In the genomic region with DNA sequence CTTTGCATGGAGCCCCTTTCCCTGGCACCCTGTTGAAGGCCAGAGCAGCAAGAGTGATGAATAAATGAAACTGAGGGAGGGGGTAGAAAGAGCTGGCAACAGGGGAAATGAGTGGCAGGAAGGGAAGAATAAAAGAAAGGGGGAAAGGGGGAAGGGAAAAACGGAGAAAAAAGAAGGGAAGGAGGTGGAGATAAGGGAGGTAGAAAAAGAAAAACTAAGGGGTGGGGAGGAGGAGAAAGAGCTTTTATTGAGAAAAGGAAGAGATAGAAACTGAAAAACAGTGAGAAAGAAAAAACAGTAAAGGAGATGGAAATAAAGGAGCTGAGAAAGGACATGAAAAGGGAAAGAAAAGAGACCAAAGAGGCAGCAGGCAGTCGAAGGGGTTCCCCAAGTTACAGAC, we compare ENCODE assay signal across 1 cellular context.
TF ChIP-seq lines count a peak whose summit lies in the region.

No MANE protein-coding gene starts in this region.

TF ChIP-seq in GM23338, 12 proteins besides CTCF, POLR2A, EP300 and RAD21 (continued from another document):
- TF ChIP-seq, protein P1, sequence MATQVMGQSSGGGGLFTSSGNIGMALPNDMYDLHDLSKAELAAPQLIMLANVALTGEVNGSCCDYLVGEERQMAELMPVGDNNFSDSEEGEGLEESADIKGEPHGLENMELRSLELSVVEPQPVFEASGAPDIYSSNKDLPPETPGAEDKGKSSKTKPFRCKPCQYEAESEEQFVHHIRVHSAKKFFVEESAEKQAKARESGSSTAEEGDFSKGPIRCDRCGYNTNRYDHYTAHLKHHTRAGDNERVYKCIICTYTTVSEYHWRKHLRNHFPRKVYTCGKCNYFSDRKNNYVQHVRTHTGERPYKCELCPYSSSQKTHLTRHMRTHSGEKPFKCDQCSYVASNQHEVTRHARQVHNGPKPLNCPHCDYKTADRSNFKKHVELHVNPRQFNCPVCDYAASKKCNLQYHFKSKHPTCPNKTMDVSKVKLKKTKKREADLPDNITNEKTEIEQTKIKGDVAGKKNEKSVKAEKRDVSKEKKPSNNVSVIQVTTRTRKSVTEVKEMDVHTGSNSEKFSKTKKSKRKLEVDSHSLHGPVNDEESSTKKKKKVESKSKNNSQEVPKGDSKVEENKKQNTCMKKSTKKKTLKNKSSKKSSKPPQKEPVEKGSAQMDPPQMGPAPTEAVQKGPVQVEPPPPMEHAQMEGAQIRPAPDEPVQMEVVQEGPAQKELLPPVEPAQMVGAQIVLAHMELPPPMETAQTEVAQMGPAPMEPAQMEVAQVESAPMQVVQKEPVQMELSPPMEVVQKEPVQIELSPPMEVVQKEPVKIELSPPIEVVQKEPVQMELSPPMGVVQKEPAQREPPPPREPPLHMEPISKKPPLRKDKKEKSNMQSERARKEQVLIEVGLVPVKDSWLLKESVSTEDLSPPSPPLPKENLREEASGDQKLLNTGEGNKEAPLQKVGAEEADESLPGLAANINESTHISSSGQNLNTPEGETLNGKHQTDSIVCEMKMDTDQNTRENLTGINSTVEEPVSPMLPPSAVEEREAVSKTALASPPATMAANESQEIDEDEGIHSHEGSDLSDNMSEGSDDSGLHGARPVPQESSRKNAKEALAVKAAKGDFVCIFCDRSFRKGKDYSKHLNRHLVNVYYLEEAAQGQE (IDR thresholded peaks at IDR 0.05; ENCODE audit: unreplicated experiment) = no peak
